Comparison of ENCODE assay signal across 30 cellular contexts in the genomic region with DNA sequence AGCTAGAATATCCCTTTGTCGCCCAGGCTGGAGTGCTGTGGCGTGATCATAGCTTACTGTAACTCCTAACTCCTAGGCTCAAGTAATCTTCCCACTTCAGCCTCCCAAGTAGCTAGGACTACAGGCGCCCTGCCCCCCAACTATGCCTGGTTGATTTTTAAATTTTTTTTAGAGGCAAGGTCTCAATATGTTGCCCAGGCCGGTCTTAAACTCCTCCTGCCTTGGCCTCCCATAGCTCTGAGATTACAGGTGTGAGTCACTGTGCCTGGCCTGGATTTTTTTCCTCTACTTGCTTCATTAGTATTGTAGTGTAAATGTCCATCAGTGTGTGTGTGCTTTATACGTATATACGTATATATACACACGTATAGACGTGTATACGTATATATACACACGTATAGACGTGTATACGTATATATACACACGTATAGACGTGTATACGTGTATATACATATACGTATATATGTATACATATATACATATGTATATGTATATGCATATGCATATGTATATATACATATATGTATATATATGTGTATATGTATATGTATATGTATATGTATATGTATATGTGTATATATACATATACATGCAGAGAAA.
A peak's percentile ranks its signal among the peaks of the same experiment; 100 is the strongest.
DNase-seq lines count a peak whose midpoint lies in the region; FAIRE-seq and TF ChIP-seq lines count a peak whose summit lies in the region.
"Had no signal": no experiment of that assay in that cellular context is flagged by ENCODE, and none has a peak within 500 bp of the region (broad histone marks: within the 10 kb centered on the region; RNA-seq: fewer than 3 reads in every experiment).

No MANE protein-coding gene starts in this region.

- H3K9me3 ChIP-seq in astrocyte (ENCODE audit: insufficient read depth, low read depth, low read length), result no peaks in the 10 kb centered on the region
- H3K9me3 ChIP-seq: psoas muscle, sigmoid colon, tibial nerve had no signal

- no peak overlapping the region for H3K4me3 ChIP-seq in astrocyte (ENCODE audit: insufficient read depth, low read depth, low read length)
- H3K4me3 ChIP-seq in epithelial cell of esophagus (ENCODE audit: low read length), result no peak overlapping the region
- H3K4me3 ChIP-seq: cardiac muscle cell, esophagus squamous epithelium, psoas muscle, sigmoid colon, tibial nerve had no signal

- H3K79me2 ChIP-seq in astrocyte (ENCODE audit: insufficient read depth, low read length), result no peaks in the 10 kb centered on the region

- no peak overlapping the region for H3K4me3 Mint-ChIP-seq in astrocyte (ENCODE audit: unreplicated experiment)
- H3K4me3 Mint-ChIP-seq: activated CD4-positive, alpha-beta memory T cell treated with anti-CD3 and anti-CD28 coated beads, Interleukin-2, amount 10 ng/mL, durations not matched to agents 7 days and 5 days; activated naive CD4-positive, alpha-beta T cell treated with anti-CD3 and anti-CD28 coated beads, Interleukin-2, amount 10 ng/mL, durations not matched to agents 7 days and 5 days; CD14-positive monocyte; dendritic cell treated with granulocyte-macrophage colony-stimulating factor and Interleukin-4, amounts not matched to agents 40 ng/mL and 50 ng/mL, for 4 days; nephron had no signal

- no peaks in the 10 kb centered on the region for H3K27me3 Mint-ChIP-seq in astrocyte (ENCODE audit: low read depth, unreplicated experiment)
- H3K27me3 Mint-ChIP-seq: activated CD4-positive, alpha-beta memory T cell treated with anti-CD3 and anti-CD28 coated beads, Interleukin-2, amount 10 ng/mL, durations not matched to agents 7 days and 5 days; activated naive CD4-positive, alpha-beta T cell treated with anti-CD3 and anti-CD28 coated beads, Interleukin-2, amount 10 ng/mL, durations not matched to agents 7 days and 5 days; dendritic cell treated with granulocyte-macrophage colony-stimulating factor and Interleukin-4, amounts not matched to agents 40 ng/mL and 50 ng/mL, for 4 days had no signal

- H3K27ac ChIP-seq in astrocyte (ENCODE audit: low read depth, low read length), result no peak overlapping the region
- peak overlapping the region; percentile 75 for H3K27ac ChIP-seq in substantia nigra (ENCODE audit: low read depth, low read length, poor library complexity, severe bottlenecking)
- H3K27ac ChIP-seq in RWPE1, result no peak overlapping the region
- H3K27ac ChIP-seq: cardiac muscle cell, esophagus squamous epithelium, KMS-11, psoas muscle, sigmoid colon, tibial nerve had no signal

- H3K4me1 ChIP-seq in astrocyte (ENCODE audit: insufficient read depth, low read length), result no peaks in the 10 kb centered on the region
- H3K4me1 ChIP-seq: psoas muscle, sigmoid colon, tibial nerve had no signal

- peaks cover 6% of the 10 kb centered on the region for H3K36me3 Mint-ChIP-seq in astrocyte (ENCODE audit: low read depth, unreplicated experiment)

- TF ChIP-seq CTCF in astrocyte (IDR thresholded peaks at IDR 0.05; ENCODE audit: insufficient read depth, low read depth, low read length), result no peak
- no peak for TF ChIP-seq CTCF in epithelial cell of esophagus (IDR thresholded peaks at IDR 0.05; ENCODE audit: insufficient read depth, low read depth, low read length, missing control alignments)
- TF ChIP-seq CTCF in RWPE1 (conservative IDR thresholded peaks at IDR 0.05; ENCODE audit: low read depth), result no peak

- H4K20me1 ChIP-seq in astrocyte (ENCODE audit: insufficient read depth, low read length), result peaks cover 6% of the 10 kb centered on the region

- CTCF ChIA-PET in RWPE1 (lab: Yijun Ruan, JAX), result no interaction called here

- H3K27me3 ChIP-seq in astrocyte (ENCODE audit: insufficient read depth, low read length), result no peaks in the 10 kb centered on the region
- H3K27me3 ChIP-seq: cardiac muscle cell, esophagus squamous epithelium, sigmoid colon, tibial nerve had no signal

- no peak overlapping the region for H2AFZ ChIP-seq in astrocyte (ENCODE audit: low read depth, low read length)

- peak; percentile 52 for FAIRE-seq in astrocyte (lab: Jason Lieb, UNC)

- POLR2A ChIA-PET in RWPE1 (lab: Yijun Ruan, JAX; ENCODE audit: low non-redundant PET), result no interaction called here

- DNase-seq in HT1080 (ENCODE audit: low read depth) (peak; percentile 25), astrocyte (ENCODE audit: low read depth) (peak; percentile 15), epithelial cell of esophagus (ENCODE audit: low read depth) (peak; percentile 39), substantia nigra (lab: John Stamatoyannopoulos, UW) (no peak), HuH-7.5 (ENCODE audit: low spot score) (no peak), RWPE1 (ENCODE audit: low spot score) (no peak), NCI-H345 (lab: John Stamatoyannopoulos, UW) (no peak)
- DNase-seq: activated CD4-positive, alpha-beta memory T cell treated with anti-CD3 and anti-CD28 coated beads, Interleukin-2, amount 10 ng/mL, durations not matched to agents 7 days and 5 days; activated CD4-positive, alpha-beta T cell treated with anti-CD3 and anti-CD28 coated beads for 1 hour; activated CD8-positive, alpha-beta memory T cell treated with anti-CD3 and anti-CD28 coated beads, Interleukin-2, amount 50 U/mL, for 4 hours; activated naive CD4-positive, alpha-beta T cell treated with anti-CD3 and anti-CD28 coated beads, Interleukin-2, amount 10 ng/mL, durations not matched to agents 7 days and 5 days; amniotic stem cell; DMS79; esophagus squamous epithelium; foreskin melanocyte; GOT3; NCI-H1417 treated with DMSO at 0.1 percent for 48 hours; NCI-H2029 treated with DMSO at 0.1 percent for 48 hours; NCI-H526; psoas muscle; SHP77 treated with DMSO at 0.1 percent for 48 hours; sigmoid colon; stimulated activated CD4-positive, alpha-beta T cell treated with anti-CD3 and anti-CD28 coated beads, Interleukin-12 subunit alpha, Interleukin-12 subunit beta, amount 100 ng/mL, for 4 hours; stimulated activated CD4-positive, alpha-beta T cell treated with anti-CD3 and anti-CD28 coated beads, Interleukin-4, amount 100 ng/mL, for 1 hour had no signal

- no peaks in the 10 kb centered on the region for H3K36me3 ChIP-seq in astrocyte (ENCODE audit: insufficient read depth, low read length)
- H3K36me3 ChIP-seq: cardiac muscle cell had no signal

- peaks cover 4% of the 10 kb centered on the region for H3K9me3 Mint-ChIP-seq in astrocyte (ENCODE audit: unreplicated experiment)

- no peak overlapping the region for H3K9ac ChIP-seq in astrocyte (ENCODE audit: low read length)
- H3K9ac ChIP-seq: KMS-11 had no signal

- no peak overlapping the region for H3K27ac Mint-ChIP-seq in astrocyte (ENCODE audit: unreplicated experiment)
- H3K27ac Mint-ChIP-seq: activated CD4-positive, alpha-beta memory T cell treated with anti-CD3 and anti-CD28 coated beads, Interleukin-2, amount 10 ng/mL, durations not matched to agents 7 days and 5 days; activated naive CD4-positive, alpha-beta T cell treated with anti-CD3 and anti-CD28 coated beads, Interleukin-2, amount 10 ng/mL, durations not matched to agents 7 days and 5 days; CD14-positive monocyte; dendritic cell treated with granulocyte-macrophage colony-stimulating factor and Interleukin-4, amounts not matched to agents 40 ng/mL and 50 ng/mL, for 4 days; nephron had no signal

- H3K4me2 ChIP-seq in astrocyte (ENCODE audit: low read length), result no peak overlapping the region
- H3K4me2 ChIP-seq: KMS-11 had no signal

- H3K4me1 Mint-ChIP-seq in astrocyte (ENCODE audit: low read depth, unreplicated experiment), result peaks cover 5% of the 10 kb centered on the region
- H3K4me1 Mint-ChIP-seq: activated CD4-positive, alpha-beta memory T cell treated with anti-CD3 and anti-CD28 coated beads, Interleukin-2, amount 10 ng/mL, durations not matched to agents 7 days and 5 days; nephron had no signal

Comparison
In these comparisons a context has a peak if more than half of its experiments do, and no peak if none do; other contexts are left out.
1. DNase-seq: peak in HT1080 (single experiment), astrocyte (single experiment) and epithelial cell of esophagus (single experiment); none in substantia nigra (0 of 49), HuH-7.5 (single experiment), RWPE1 (single experiment) and NCI-H345 (single experiment).